In the genomic region with DNA sequence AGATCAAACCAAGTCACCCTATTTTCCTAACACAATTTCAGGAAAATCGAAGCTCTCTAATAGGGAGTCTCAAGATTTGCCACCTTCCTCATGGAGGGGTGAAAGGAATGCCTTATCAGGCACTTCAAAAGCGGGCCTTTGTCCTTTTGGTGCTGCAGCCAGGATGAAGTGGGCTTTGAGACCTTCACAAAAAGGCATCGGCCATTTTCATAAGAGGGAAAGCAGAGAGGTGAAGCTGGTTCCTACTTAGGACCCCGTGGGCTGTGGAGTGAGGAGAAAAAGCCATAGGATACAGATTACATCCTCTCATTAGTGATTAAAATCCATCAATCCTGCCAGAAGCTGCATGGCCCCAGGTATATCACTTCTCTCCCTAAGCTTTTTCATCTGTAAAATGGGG, we compare ENCODE assay signal across 9 cellular contexts. TPM values are rescaled to one million over a fixed set of nuclear protein-coding genes. Genes with fewer than 3 reads are reported as not detected.
DNase-seq lines count a peak whose midpoint lies in the region; FAIRE-seq and TF ChIP-seq lines count a peak whose summit lies in the region.
"Had no signal": no experiment of that assay in that cellular context is flagged by ENCODE, and none has a peak within 500 bp of the region (broad histone marks: within the 10 kb centered on the region; RNA-seq: fewer than 3 reads in every experiment).

No MANE protein-coding gene starts in this region.

- H3K79me2 ChIP-seq in endothelial cell of umbilical vein (ENCODE audit: control insufficient read depth, insufficient read depth, low read length) = peaks cover 28% of the 10 kb centered on the region

- DNase-seq in CD8-positive, alpha-beta memory T cell = no peak
- DNase-seq in NT2/D1 (ENCODE audit: low read depth, low spot score) (no peak), endothelial cell of umbilical vein (ENCODE audit: low read depth, low spot score) (no peak), osteocyte (ENCODE audit: extremely low spot score, unreplicated experiment) (no peak), posterior vena cava (ENCODE audit: low spot score) (no peak), anterior cingulate cortex (lab: John Stamatoyannopoulos, UW) (no peak), iPS-NIHi11 (ENCODE audit: low spot score) (no peak)
- DNase-seq in stimulated activated CD4-positive, alpha-beta T cell treated with anti-CD3 and anti-CD28 coated beads, Interleukin-2, amount 100 ng/mL, for 24 hours = no peak

- TF ChIP-seq CTCF in endothelial cell of umbilical vein (IDR thresholded peaks at IDR 0.05; ENCODE audit: extremely low read depth in 1 of 2, insufficient read depth in 1 of 2, low read depth in 1 of 2, low read length in 2 of 2) = no peak
- TF ChIP-seq CTCF in osteocyte (IDR thresholded peaks at IDR 0.05) = no peak

- CTCF ChIA-PET in CD8-positive, alpha-beta memory T cell (lab: Charles Lee) = interaction anchor here (0.8 to 2.4 kb wide), 26 partner anchors 10 to 347 kb away, joined by 3 to 24 read pairs (median 5); a partner anchor contains a TSS
- CTCF ChIA-PET in endothelial cell of umbilical vein (lab: Charles Lee) = interaction anchor here (0.8 to 8.4 kb wide), 27 partner anchors 9 to 177 kb away, joined by 3 to 90 read pairs (median 4); a partner anchor contains a TSS

- peak overlapping the region; percentile 50 to 98 (median 90) for H3K27ac Mint-ChIP-seq in CD8-positive, alpha-beta memory T cell
- H3K27ac Mint-ChIP-seq in osteocyte (ENCODE audit: unreplicated experiment) = no peak overlapping the region

- H3K36me3 ChIP-seq in CD8-positive, alpha-beta memory T cell (ENCODE audit: insufficient read depth, low read length) = no peaks in the 10 kb centered on the region
- H3K36me3 ChIP-seq in NT2/D1 (ENCODE audit: insufficient read depth, insufficient read length, low read length) (peaks cover 30% of the 10 kb centered on the region), endothelial cell of umbilical vein (ENCODE audit: control insufficient read depth in 2 of 2, extremely low read depth in 1 of 2, insufficient read depth in 2 of 2, low read length in 2 of 2) (peaks cover 3 to 6% of the 10 kb centered on the region in 2 experiments)

- H4K20me1 ChIP-seq in endothelial cell of umbilical vein (replicated peaks; ENCODE audit: control insufficient read depth, extremely low read depth, insufficient read depth, low read length) = no peaks in the 10 kb centered on the region

- H3K9ac ChIP-seq in NT2/D1 (ENCODE audit: insufficient read length, low read depth) (peak overlapping the region; percentile 88), endothelial cell of umbilical vein (replicated peaks; ENCODE audit: extremely low read depth, insufficient read depth, low read length) (peak overlapping the region; percentile 79)

- H3K4me1 ChIP-seq in CD8-positive, alpha-beta memory T cell (ENCODE audit: insufficient read depth, low read length) = peaks cover 27% of the 10 kb centered on the region
- H3K4me1 ChIP-seq in NT2/D1 (ENCODE audit: insufficient read depth, insufficient read length) (peaks cover 2% of the 10 kb centered on the region), endothelial cell of umbilical vein (ENCODE audit: control insufficient read depth, extremely low read depth, insufficient read depth, low read length) (peaks cover 15% of the 10 kb centered on the region)

- peak overlapping the region; percentile 81 for H3K27ac ChIP-seq in CD8-positive, alpha-beta memory T cell (ENCODE audit: low read depth, low read length)
- no peak overlapping the region for H3K27ac ChIP-seq in endothelial cell of umbilical vein (ENCODE audit: insufficient read depth, low read depth, low read length)

- intact Hi-C loops in endothelial cell of umbilical vein (cut with micrococcal nuclease) = loop anchor here (1.0 to 5.0 kb wide), 6 partner anchors 40 to 326 kb away; a partner anchor contains a TSS
- intact Hi-C loops in posterior vena cava (cut with DNase I) = loop anchor here (5.0 to 10.0 kb wide), 5 partner anchors 56 to 171 kb away; a partner anchor contains a TSS

- peaks cover 0 to 28% (median 6%) of the 10 kb centered on the region in 3 donors for H3K36me3 Mint-ChIP-seq in CD8-positive, alpha-beta memory T cell
- peaks cover 3% of the 10 kb centered on the region for H3K36me3 Mint-ChIP-seq in osteocyte (ENCODE audit: unreplicated experiment)

- peaks cover 0 to 2% of the 10 kb centered on the region in 2 donors for H3K27me3 Mint-ChIP-seq in CD8-positive, alpha-beta memory T cell
- no peaks in the 10 kb centered on the region for H3K27me3 Mint-ChIP-seq in osteocyte (ENCODE audit: unreplicated experiment)

- peak overlapping the region; percentile 90 for H3K4me3 ChIP-seq in CD8-positive, alpha-beta memory T cell (ENCODE audit: low read length)
- H3K4me3 ChIP-seq in NT2/D1 (ENCODE audit: insufficient read length, low read depth) (peak overlapping the region; percentile 83), endothelial cell of umbilical vein (replicated peaks in 1 of 3; ENCODE audit: insufficient read depth in 1 of 3, low read depth in 1 of 3, low read length in 3 of 3) (peak overlapping the region; percentile 75 to 88 (median 84))

- H3K4me1 Mint-ChIP-seq in CD8-positive, alpha-beta memory T cell = peaks cover 29 to 59% (median 49%) of the 10 kb centered on the region in 3 donors
- peaks cover 15% of the 10 kb centered on the region for H3K4me1 Mint-ChIP-seq in osteocyte (ENCODE audit: unreplicated experiment)

- no TSS peak for BruUV-seq in endothelial cell of umbilical vein (replicated peaks; lab: Mats Ljungman, UMichigan)

- H3K9me3 ChIP-seq in CD8-positive, alpha-beta memory T cell (ENCODE audit: low read length) = no peaks in the 10 kb centered on the region
- no peaks in the 10 kb centered on the region for H3K9me3 ChIP-seq in NT2/D1 (ENCODE audit: insufficient read depth, low read length)
- H3K9me3 ChIP-seq in endothelial cell of umbilical vein (replicated peaks; ENCODE audit: control insufficient read depth, insufficient read depth, low read length) = no peaks in the 10 kb centered on the region

- FAIRE-seq in endothelial cell of umbilical vein (lab: Jason Lieb, UNC) = peak; percentile 44
- FAIRE-seq: islet of Langerhans had no signal

- TF ChIP-seq POLR2A in endothelial cell of umbilical vein (IDR thresholded peaks at IDR 0.05; ENCODE audit: low read depth, low read length) = no peak

- no peaks in the 10 kb centered on the region for H3K9me3 Mint-ChIP-seq in CD8-positive, alpha-beta memory T cell
- H3K9me3 Mint-ChIP-seq in osteocyte (ENCODE audit: unreplicated experiment) = no peaks in the 10 kb centered on the region

- H2AFZ ChIP-seq in endothelial cell of umbilical vein (ENCODE audit: low read depth, low read length) = no peak overlapping the region

- H3K27me3 ChIP-seq in CD8-positive, alpha-beta memory T cell (ENCODE audit: insufficient read depth, low read length, poor library complexity, severe bottlenecking) = no peaks in the 10 kb centered on the region
- H3K27me3 ChIP-seq in NT2/D1 (ENCODE audit: insufficient read depth, insufficient read length) (no peaks in the 10 kb centered on the region), endothelial cell of umbilical vein (ENCODE audit: control insufficient read depth in 2 of 2, insufficient read depth in 2 of 2, low read length in 2 of 2) (no peaks in the 10 kb centered on the region)

- H3K9me1 ChIP-seq in endothelial cell of umbilical vein (replicated peaks; ENCODE audit: control insufficient read depth, extremely low read depth, insufficient read depth, low read length) = no peaks in the 10 kb centered on the region

- POLR2A ChIA-PET in CD8-positive, alpha-beta memory T cell (lab: Charles Lee) = interaction anchor here (0.8 to 4.7 kb wide), 7 partner anchors 15 to 184 kb away, joined by 3 to 67 read pairs (median 3); a partner anchor contains a TSS
- POLR2A ChIA-PET in endothelial cell of umbilical vein (lab: Charles Lee) = interaction anchor here (0.9 to 1.2 kb wide), 3 partner anchors 17 to 114 kb away, joined by 3 to 4 read pairs (median 4); no protein-coding TSS in a partner anchor

- dilution Hi-C loops in endothelial cell of umbilical vein (cut with MboI; ENCODE audit: extremely low pct_ligation_motif_present, low sequenced_read_pairs) = no loop called here

- peak overlapping the region; percentile 83 for H3K4me2 ChIP-seq in endothelial cell of umbilical vein (ENCODE audit: insufficient read depth, low read length)

- peak overlapping the region; percentile 91 to 97 (median 92) for H3K4me3 Mint-ChIP-seq in CD8-positive, alpha-beta memory T cell
- peak overlapping the region; percentile 91 for H3K4me3 Mint-ChIP-seq in osteocyte (ENCODE audit: unreplicated experiment)

RNA-seq across cellular contexts. Expression of a gene that starts 0.9 kb away (rescaled TPM):
- total RNA-seq in CD8-positive, alpha-beta memory T cell = 10 to 100 TPM; 42.1 to 42.2 TPM
- polyA plus RNA-seq in CD8-positive, alpha-beta memory T cell = 29.6 TPM
- total RNA-seq in endothelial cell of umbilical vein (35.1 and 36.5 TPM in 2 replicates), osteocyte (19.5 and 21.5 TPM in 2 replicates), posterior vena cava (10 to 100 TPM; 18.8 to 19.4 TPM)
- polyA plus RNA-seq in endothelial cell of umbilical vein = 17.7 and 22.2 TPM in 2 replicates
- 26.2 and 26.7 TPM in 2 replicates for polyA plus RNA-seq in endothelial cell of umbilical vein (2011; cell fraction: cytosol; rRNA removed)
- 4.2 and 7.6 TPM in 2 replicates for polyA plus RNA-seq in endothelial cell of umbilical vein (2011; cell fraction: nucleus; rRNA removed)
- 25.0 and 30.5 TPM in 2 replicates for polyA plus RNA-seq in endothelial cell of umbilical vein (2012)
- polyA minus RNA-seq in endothelial cell of umbilical vein = 7.3 and 7.7 TPM in 2 replicates
- polyA minus RNA-seq in endothelial cell of umbilical vein (2011; cell fraction: cytosol; rRNA and poly(A)+ RNA removed) = 14.2 TPM
- polyA minus RNA-seq in endothelial cell of umbilical vein (2011; cell fraction: nucleus; rRNA and poly(A)+ RNA removed) = 2.1 and 3.5 TPM in 2 replicates

RNA-seq across cellular contexts. Expression of a gene that starts 39.5 kb away (rescaled TPM):
- 100 to 1,000 TPM; 105 TPM for total RNA-seq in CD8-positive, alpha-beta memory T cell
- polyA plus RNA-seq in CD8-positive, alpha-beta memory T cell = 79.3 TPM
- total RNA-seq in endothelial cell of umbilical vein = 109 and 110 TPM in 2 replicates
- 23.9 and 37.8 TPM in 2 replicates for polyA plus RNA-seq in endothelial cell of umbilical vein
- polyA plus RNA-seq in endothelial cell of umbilical vein (2011; cell fraction: cytosol; rRNA removed) = 37.6 and 39.2 TPM in 2 replicates
- polyA plus RNA-seq in endothelial cell of umbilical vein (2011; cell fraction: nucleus; rRNA removed) = 28.8 and 50.6 TPM in 2 replicates
- polyA plus RNA-seq in endothelial cell of umbilical vein (2012) = 65.9 and 97.4 TPM in 2 replicates
- 9.7 and 14.6 TPM in 2 replicates for polyA minus RNA-seq in endothelial cell of umbilical vein
- 42.6 TPM for polyA minus RNA-seq in endothelial cell of umbilical vein (2011; cell fraction: cytosol; rRNA and poly(A)+ RNA removed)
- 37.4 and 41.7 TPM in 2 replicates for polyA minus RNA-seq in endothelial cell of umbilical vein (2011; cell fraction: nucleus; rRNA and poly(A)+ RNA removed)
- total RNA-seq in osteocyte = 106 and 114 TPM in 2 replicates
- total RNA-seq in posterior vena cava = 10 to 100 TPM; 78.7 to 93.5 TPM

RNA-seq across cellular contexts. Expression of a gene that starts 43.9 kb away (rescaled TPM):
- 1 to 10 TPM; 2.5 to 3.3 TPM for total RNA-seq in CD8-positive, alpha-beta memory T cell
- polyA plus RNA-seq in CD8-positive, alpha-beta memory T cell = 0.38 TPM
- total RNA-seq in endothelial cell of umbilical vein = 0.76 and 1.1 TPM in 2 replicates
- 0.18 and 0.21 TPM in 2 replicates for polyA plus RNA-seq in endothelial cell of umbilical vein
- polyA plus RNA-seq in endothelial cell of umbilical vein (2011; cell fraction: cytosol; rRNA removed) = 0.43 and 0.62 TPM in 2 replicates
- 0.85 and 1.1 TPM in 2 replicates for polyA plus RNA-seq in endothelial cell of umbilical vein (2011; cell fraction: nucleus; rRNA removed)
- polyA plus RNA-seq in endothelial cell of umbilical vein (2012) = 0.55 and 0.72 TPM in 2 replicates
- polyA minus RNA-seq in endothelial cell of umbilical vein = not detected in 2 replicates
- polyA minus RNA-seq in endothelial cell of umbilical vein (2011; cell fraction: cytosol; rRNA and poly(A)+ RNA removed) = not detected
- polyA minus RNA-seq in endothelial cell of umbilical vein (2011; cell fraction: nucleus; rRNA and poly(A)+ RNA removed) = 0.19 and 0.48 TPM in 2 replicates
- total RNA-seq in osteocyte = 3.3 and 3.9 TPM in 2 replicates
- 1 to 10 TPM; 4.3 to 5.1 TPM for total RNA-seq in posterior vena cava
